Comparison of ENCODE assay signal across 8 cellular contexts in the genomic region with DNA sequence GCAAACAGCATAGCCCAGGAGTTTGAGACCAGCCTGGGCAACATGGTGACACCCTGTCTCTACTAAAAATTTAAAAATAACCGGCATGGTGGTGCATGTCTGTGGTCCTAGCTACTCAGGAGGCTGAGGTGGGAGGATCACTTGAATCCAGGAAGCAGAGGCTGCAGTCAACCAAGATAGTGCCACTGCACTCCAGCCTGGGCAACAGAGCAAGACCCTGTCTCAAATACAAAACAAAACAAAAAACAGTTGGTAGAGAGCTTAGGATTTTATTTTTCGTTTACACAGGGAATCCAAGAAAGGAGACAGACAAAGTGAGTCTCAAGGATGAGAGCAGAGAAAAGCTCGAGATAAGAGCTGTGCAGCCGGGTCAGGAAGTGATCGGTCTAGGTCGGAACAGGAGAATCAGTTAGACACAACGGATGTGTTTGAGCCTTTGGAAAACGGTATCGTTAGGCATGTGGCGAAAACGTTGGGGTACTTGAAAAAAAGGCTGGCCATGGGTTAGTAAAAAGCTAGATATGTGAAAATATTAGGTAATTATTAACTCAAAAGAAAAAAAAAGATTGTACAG. TPM values are rescaled to one million over a fixed set of nuclear protein-coding genes. Genes with fewer than 3 reads are reported as not detected.
DNase-seq lines count a peak whose midpoint lies in the region; ATAC-seq and TF ChIP-seq lines count a peak whose summit lies in the region.

No MANE protein-coding gene starts in this region.

- no peak for TF ChIP-seq CTCF in foreskin fibroblast (IDR thresholded peaks at IDR 0.05; ENCODE audit: low read depth, low read length)
- no peak for TF ChIP-seq CTCF in GM10266 (IDR thresholded peaks at IDR 0.05; ENCODE audit: control insufficient read depth, insufficient read depth, low read depth, missing control alignments)

- peak overlapping the region; percentile 89 for H3K4me3 Mint-ChIP-seq in activated CD4-positive, alpha-beta T cell treated with anti-CD3 and anti-CD28 coated beads, Interleukin-2, amount 10 ng/mL, durations not matched to agents 7 days and 5 days
- peak overlapping the region; percentile 90 for H3K4me3 Mint-ChIP-seq in activated CD4-positive, alpha-beta memory T cell treated with anti-CD3 and anti-CD28 coated beads for 36 hours
- peak overlapping the region; percentile 97 for H3K4me3 Mint-ChIP-seq in stimulated activated effector memory CD8-positive, alpha-beta T cell treated with anti-CD3 and anti-CD28 coated beads, Interleukin-12 subunit alpha, Interleukin-12 subunit beta, amount 100 ng/mL, for 72 hours

- intact Hi-C loops in activated CD4-positive, alpha-beta memory T cell treated with anti-CD3 and anti-CD28 coated beads for 36 hours (cut with micrococcal nuclease), result loop anchor here (2.0 kb wide), 2 partner anchors 17 to 45 kb away; a partner anchor contains a TSS

- no peaks in the 10 kb centered on the region for H3K27me3 Mint-ChIP-seq in activated CD4-positive, alpha-beta T cell treated with anti-CD3 and anti-CD28 coated beads, Interleukin-2, amount 10 ng/mL, durations not matched to agents 7 days and 5 days
- H3K27me3 Mint-ChIP-seq in activated CD4-positive, alpha-beta memory T cell treated with anti-CD3 and anti-CD28 coated beads for 36 hours, result no peaks in the 10 kb centered on the region

- no peak for ATAC-seq in stimulated activated effector memory CD8-positive, alpha-beta T cell treated with anti-CD3 and anti-CD28 coated beads, Interleukin-12 subunit alpha, Interleukin-12 subunit beta, amount 100 ng/mL, for 72 hours

- peak overlapping the region; percentile 97 for H3K27ac Mint-ChIP-seq in activated CD4-positive, alpha-beta T cell treated with anti-CD3 and anti-CD28 coated beads, Interleukin-2, amount 10 ng/mL, durations not matched to agents 7 days and 5 days
- peak overlapping the region; percentile 90 for H3K27ac Mint-ChIP-seq in activated CD4-positive, alpha-beta memory T cell treated with anti-CD3 and anti-CD28 coated beads for 36 hours
- H3K27ac Mint-ChIP-seq in stimulated activated effector memory CD8-positive, alpha-beta T cell treated with anti-CD3 and anti-CD28 coated beads, Interleukin-12 subunit alpha, Interleukin-12 subunit beta, amount 100 ng/mL, for 72 hours, result peak overlapping the region; percentile 97

- H3K9me3 Mint-ChIP-seq in activated CD4-positive, alpha-beta T cell treated with anti-CD3 and anti-CD28 coated beads, Interleukin-2, amount 10 ng/mL, durations not matched to agents 7 days and 5 days, result no peaks in the 10 kb centered on the region
- H3K9me3 Mint-ChIP-seq in activated CD4-positive, alpha-beta memory T cell treated with anti-CD3 and anti-CD28 coated beads for 36 hours, result no peaks in the 10 kb centered on the region
- no peaks in the 10 kb centered on the region for H3K9me3 Mint-ChIP-seq in stimulated activated effector memory CD8-positive, alpha-beta T cell treated with anti-CD3 and anti-CD28 coated beads, Interleukin-12 subunit alpha, Interleukin-12 subunit beta, amount 100 ng/mL, for 72 hours

- CTCF ChIA-PET in activated CD4-positive, alpha-beta T cell treated with anti-CD3 and anti-CD28 coated beads, Interleukin-2, amount 10 ng/mL, durations not matched to agents 7 days and 5 days (lab: Charles Lee), result interaction anchor here (0.7 to 1.9 kb wide), 8 partner anchors 10 to 295 kb away, joined by 3 to 5 read pairs (median 3); a partner anchor contains a TSS
- CTCF ChIA-PET in activated CD4-positive, alpha-beta memory T cell treated with anti-CD3 and anti-CD28 coated beads for 36 hours (lab: Charles Lee), result interaction anchor here (1.2 to 1.5 kb wide), 3 partner anchors 16 to 56 kb away, joined by 4 to 13 read pairs (median 6); no protein-coding TSS in a partner anchor

- POLR2A ChIA-PET in activated CD4-positive, alpha-beta T cell treated with anti-CD3 and anti-CD28 coated beads, Interleukin-2, amount 10 ng/mL, durations not matched to agents 7 days and 5 days (lab: Charles Lee), result interaction anchor here (0.6 kb wide), 1 partner anchor 651 kb away, joined by 3 read pairs; no protein-coding TSS in a partner anchor
- POLR2A ChIA-PET in activated CD4-positive, alpha-beta memory T cell treated with anti-CD3 and anti-CD28 coated beads for 36 hours (lab: Charles Lee), result interaction anchor here (1.0 to 1.1 kb wide), 2 partner anchors 9 to 36 kb away, joined by 3 to 4 read pairs; no protein-coding TSS in a partner anchor

- DNase-seq in activated CD4-positive, alpha-beta T cell treated with anti-CD3 and anti-CD28 coated beads, Interleukin-2, amount 10 ng/mL, durations not matched to agents 7 days and 5 days, result no peak
- DNase-seq in activated CD4-positive, alpha-beta T cell treated with anti-CD3 and anti-CD28 coated beads for 48 hours, result no peak
- DNase-seq in activated CD4-positive, alpha-beta memory T cell treated with anti-CD3 and anti-CD28 coated beads for 36 hours, result no peak
- DNase-seq in foreskin fibroblast (no peak), GM10266 (ENCODE audit: extremely low spot score) (no peak), ureter (ENCODE audit: low spot score) (no peak), LoVo (ENCODE audit: low spot score) (no peak)
- DNase-seq in stimulated activated effector memory CD8-positive, alpha-beta T cell treated with anti-CD3 and anti-CD28 coated beads, Interleukin-12 subunit alpha, Interleukin-12 subunit beta, amount 100 ng/mL, for 72 hours (ENCODE audit: low spot score in 2 of 2), result no peak

- peak overlapping the region; percentile 95 to 96 for H3K4me3 ChIP-seq in foreskin fibroblast (ENCODE audit: low read depth in 1 of 2, low read length in 2 of 2)

- H3K4me1 Mint-ChIP-seq in activated CD4-positive, alpha-beta T cell treated with anti-CD3 and anti-CD28 coated beads, Interleukin-2, amount 10 ng/mL, durations not matched to agents 7 days and 5 days, result peaks cover 30% of the 10 kb centered on the region
- H3K4me1 Mint-ChIP-seq in activated CD4-positive, alpha-beta memory T cell treated with anti-CD3 and anti-CD28 coated beads for 36 hours (ENCODE audit: low read depth), result peaks cover 22% of the 10 kb centered on the region
- H3K4me1 Mint-ChIP-seq in stimulated activated effector memory CD8-positive, alpha-beta T cell treated with anti-CD3 and anti-CD28 coated beads, Interleukin-12 subunit alpha, Interleukin-12 subunit beta, amount 100 ng/mL, for 72 hours, result peaks cover 19% of the 10 kb centered on the region

- peaks cover 7% of the 10 kb centered on the region for H3K36me3 Mint-ChIP-seq in activated CD4-positive, alpha-beta T cell treated with anti-CD3 and anti-CD28 coated beads, Interleukin-2, amount 10 ng/mL, durations not matched to agents 7 days and 5 days (ENCODE audit: low read depth)
- peaks cover 6% of the 10 kb centered on the region for H3K36me3 Mint-ChIP-seq in activated CD4-positive, alpha-beta memory T cell treated with anti-CD3 and anti-CD28 coated beads for 36 hours
- H3K36me3 Mint-ChIP-seq in stimulated activated effector memory CD8-positive, alpha-beta T cell treated with anti-CD3 and anti-CD28 coated beads, Interleukin-12 subunit alpha, Interleukin-12 subunit beta, amount 100 ng/mL, for 72 hours, result peaks cover 36% of the 10 kb centered on the region

RNA-seq across cellular contexts. Expression of a gene that starts 1.7 kb away (rescaled TPM):
- 10 to 100 TPM; 40.0 to 42.8 TPM for total RNA-seq in activated CD4-positive, alpha-beta T cell treated with anti-CD3 and anti-CD28 coated beads, Interleukin-2, amount 10 ng/mL, durations not matched to agents 7 days and 5 days
- 10 to 100 TPM; 31.1 to 36.1 TPM for total RNA-seq in activated CD4-positive, alpha-beta memory T cell treated with anti-CD3 and anti-CD28 coated beads for 36 hours
- total RNA-seq in ureter, result 64.5 TPM

RNA-seq across cellular contexts. Expression of a gene that starts 13.7 kb away (rescaled TPM):
- total RNA-seq in activated CD4-positive, alpha-beta T cell treated with anti-CD3 and anti-CD28 coated beads, Interleukin-2, amount 10 ng/mL, durations not matched to agents 7 days and 5 days, result 1 to 10 TPM; 6.2 to 7.9 TPM
- 1 to 10 TPM; 1.5 to 1.6 TPM for total RNA-seq in activated CD4-positive, alpha-beta memory T cell treated with anti-CD3 and anti-CD28 coated beads for 36 hours
- total RNA-seq in ureter, result 4.1 TPM

RNA-seq across cellular contexts. Expression of a gene that starts 18.4 kb away (rescaled TPM):
- total RNA-seq in activated CD4-positive, alpha-beta T cell treated with anti-CD3 and anti-CD28 coated beads, Interleukin-2, amount 10 ng/mL, durations not matched to agents 7 days and 5 days, result 1 to 10 TPM; 1.8 to 2.3 TPM
- 1 to 10 TPM in 1 of 2 experiments, under 1 TPM in 1; 0.61 to 1.1 TPM for total RNA-seq in activated CD4-positive, alpha-beta memory T cell treated with anti-CD3 and anti-CD28 coated beads for 36 hours
- 16.6 TPM for total RNA-seq in ureter

RNA-seq across cellular contexts. Expression of a gene that starts 38.9 kb away (rescaled TPM):
- total RNA-seq in activated CD4-positive, alpha-beta T cell treated with anti-CD3 and anti-CD28 coated beads, Interleukin-2, amount 10 ng/mL, durations not matched to agents 7 days and 5 days, result 100 to 1,000 TPM; 128 to 130 TPM
- 100 to 1,000 TPM; 106 to 107 TPM for total RNA-seq in activated CD4-positive, alpha-beta memory T cell treated with anti-CD3 and anti-CD28 coated beads for 36 hours
- total RNA-seq in ureter, result 116 TPM

RNA-seq across cellular contexts. Expression of a gene that starts 45.2 kb away (rescaled TPM):
- 10 to 100 TPM; 42.0 to 44.3 TPM for total RNA-seq in activated CD4-positive, alpha-beta T cell treated with anti-CD3 and anti-CD28 coated beads, Interleukin-2, amount 10 ng/mL, durations not matched to agents 7 days and 5 days
- 10 to 100 TPM; 32.4 to 36.9 TPM for total RNA-seq in activated CD4-positive, alpha-beta memory T cell treated with anti-CD3 and anti-CD28 coated beads for 36 hours
- 20.2 TPM for total RNA-seq in ureter
